Comparison of ENCODE assay signal across 19 cellular contexts in genomic region chr2:14601070-14601770, GRCh38. TPM values are rescaled to one million over a fixed set of nuclear protein-coding genes. Genes with fewer than 3 reads are reported as not detected.
A peak's percentile ranks its signal among the peaks of the same experiment; 100 is the strongest.
DNase-seq lines count a peak whose midpoint lies in the region; ATAC-seq and TF ChIP-seq lines count a peak whose summit lies in the region.
"Had no signal": no experiment of that assay in that cellular context is flagged by ENCODE, and none has a peak within 500 bp of the region (broad histone marks: within the 10 kb centered on the region; RNA-seq: fewer than 3 reads in every experiment).

No MANE protein-coding gene starts in this region.

- ATAC-seq in stimulated activated naive CD8-positive, alpha-beta T cell treated with anti-CD3 and anti-CD28 coated beads, Interleukin-15, Interleukin-2, amounts not matched to agents 100 U/mL and 50 U/mL, for 24 hours = peak; percentile 49
- ATAC-seq in stimulated activated naive CD8-positive, alpha-beta T cell treated with anti-CD3 and anti-CD28 coated beads, Interleukin-15, amount 100 ng/mL, for 72 hours = no peak
- ATAC-seq in foreskin keratinocyte (peak; percentile 95), GM18907 (IDR thresholded peaks at IDR 0.05; ENCODE audit: unreplicated experiment) (no peak), GM21360 (IDR thresholded peaks at IDR 0.05; ENCODE audit: unreplicated experiment) (no peak)
- ATAC-seq: CD8-positive, alpha-beta T cell; Right ventricle myocardium inferior had no signal

- H3K27me3 Mint-ChIP-seq in stimulated activated naive CD8-positive, alpha-beta T cell treated with anti-CD3 and anti-CD28 coated beads, Interleukin-15, amount 100 ng/mL, for 72 hours = no peaks in the 10 kb centered on the region

- no peak overlapping the region for H3K4me3 Mint-ChIP-seq in stimulated activated naive CD8-positive, alpha-beta T cell treated with anti-CD3 and anti-CD28 coated beads, Interleukin-15, amount 100 ng/mL, for 72 hours
- H3K4me3 Mint-ChIP-seq: CD8-positive, alpha-beta T cell; HFFc6 had no signal

- peak overlapping the region; percentile 71 for H3K27ac ChIP-seq in foreskin keratinocyte
- H3K27ac ChIP-seq: BLaER1, PC-9, SK-N-MC had no signal

- H3K4me1 ChIP-seq in foreskin keratinocyte = peaks cover 4% of the 10 kb centered on the region
- H3K4me1 ChIP-seq: BLaER1 had no signal

- peaks cover 0 to 22% of the 10 kb centered on the region in 2 donors for H3K9me3 Mint-ChIP-seq in stimulated activated naive CD8-positive, alpha-beta T cell treated with anti-CD3 and anti-CD28 coated beads, Interleukin-15, amount 100 ng/mL, for 72 hours
- H3K9me3 Mint-ChIP-seq: CD8-positive, alpha-beta T cell; HFFc6 had no signal

- H3K4me1 Mint-ChIP-seq in stimulated activated naive CD8-positive, alpha-beta T cell treated with anti-CD3 and anti-CD28 coated beads, Interleukin-15, amount 100 ng/mL, for 72 hours = peaks cover 6% of the 10 kb centered on the region

- no peaks in the 10 kb centered on the region for H3K27me3 ChIP-seq in foreskin keratinocyte
- H3K27me3 ChIP-seq: BLaER1 had no signal

- DNase-seq in stimulated activated naive CD8-positive, alpha-beta T cell treated with anti-CD3 and anti-CD28 coated beads, Interleukin-15, Interleukin-2, amounts not matched to agents 100 U/mL and 50 U/mL, for 24 hours = no peak
- no peak for DNase-seq in stimulated activated naive CD8-positive, alpha-beta T cell treated with anti-CD3 and anti-CD28 coated beads, Interleukin-15, amount 100 ng/mL, for 72 hours
- peak; percentile 25 for DNase-seq in SW480 (ENCODE audit: low spot score)
- peak; percentile 25 to 61 for DNase-seq in foreskin keratinocyte
- DNase-seq in NCI-H2107 (lab: John Stamatoyannopoulos, UW) = no peak
- DNase-seq in germinal center (ENCODE audit: low spot score) = no peak
- DNase-seq: 8988T; CD8-positive, alpha-beta T cell; DMS79; HFFc6; NCI-H187 treated with DMSO at 0.1 percent for 48 hours; NCI-H2171 treated with DMSO at 0.1 percent for 48 hours; NCI-H748 treated with DMSO at 0.1 percent for 48 hours; PC-9 had no signal

- no peak for TF ChIP-seq CTCF in foreskin keratinocyte (conservative IDR thresholded peaks at IDR 0.05)

- no peak overlapping the region for H3K27ac Mint-ChIP-seq in stimulated activated naive CD8-positive, alpha-beta T cell treated with anti-CD3 and anti-CD28 coated beads, Interleukin-15, amount 100 ng/mL, for 72 hours
- H3K27ac Mint-ChIP-seq: CD8-positive, alpha-beta T cell; HFFc6 had no signal

RNA-seq across cellular contexts. Expression of gene LRATD1, which starts 31.3 kb away (rescaled TPM):
- total RNA-seq in foreskin keratinocyte = 8.0 and 9.5 TPM in 2 replicates
- polyA plus RNA-seq in foreskin keratinocyte = 4.9 and 5.1 TPM in 2 replicates
- total RNA-seq: CD8-positive, alpha-beta T cell had no signal

Comparison
In these comparisons a context has a peak if more than half of its experiments do, and no peak if none do; other contexts are left out.
1. ATAC-seq: peak in stimulated activated naive CD8-positive, alpha-beta T cell treated with anti-CD3 and anti-CD28 coated beads, Interleukin-15, Interleukin-2, amounts not matched to agents 100 U/mL and 50 U/mL, for 24 hours (single experiment) and foreskin keratinocyte (single experiment); none in stimulated activated naive CD8-positive, alpha-beta T cell treated with anti-CD3 and anti-CD28 coated beads, Interleukin-15, amount 100 ng/mL, for 72 hours (single experiment), GM18907 (single experiment) and GM21360 (single experiment).
2. DNase-seq: peak in SW480 (single experiment) and foreskin keratinocyte (2 of 2); none in stimulated activated naive CD8-positive, alpha-beta T cell treated with anti-CD3 and anti-CD28 coated beads, Interleukin-15, Interleukin-2, amounts not matched to agents 100 U/mL and 50 U/mL, for 24 hours (single experiment), stimulated activated naive CD8-positive, alpha-beta T cell treated with anti-CD3 and anti-CD28 coated beads, Interleukin-15, amount 100 ng/mL, for 72 hours (0 of 2), NCI-H2107 (single experiment) and germinal center (single experiment).